ENCODE assay signal across 9 cellular contexts in the genomic region with DNA sequence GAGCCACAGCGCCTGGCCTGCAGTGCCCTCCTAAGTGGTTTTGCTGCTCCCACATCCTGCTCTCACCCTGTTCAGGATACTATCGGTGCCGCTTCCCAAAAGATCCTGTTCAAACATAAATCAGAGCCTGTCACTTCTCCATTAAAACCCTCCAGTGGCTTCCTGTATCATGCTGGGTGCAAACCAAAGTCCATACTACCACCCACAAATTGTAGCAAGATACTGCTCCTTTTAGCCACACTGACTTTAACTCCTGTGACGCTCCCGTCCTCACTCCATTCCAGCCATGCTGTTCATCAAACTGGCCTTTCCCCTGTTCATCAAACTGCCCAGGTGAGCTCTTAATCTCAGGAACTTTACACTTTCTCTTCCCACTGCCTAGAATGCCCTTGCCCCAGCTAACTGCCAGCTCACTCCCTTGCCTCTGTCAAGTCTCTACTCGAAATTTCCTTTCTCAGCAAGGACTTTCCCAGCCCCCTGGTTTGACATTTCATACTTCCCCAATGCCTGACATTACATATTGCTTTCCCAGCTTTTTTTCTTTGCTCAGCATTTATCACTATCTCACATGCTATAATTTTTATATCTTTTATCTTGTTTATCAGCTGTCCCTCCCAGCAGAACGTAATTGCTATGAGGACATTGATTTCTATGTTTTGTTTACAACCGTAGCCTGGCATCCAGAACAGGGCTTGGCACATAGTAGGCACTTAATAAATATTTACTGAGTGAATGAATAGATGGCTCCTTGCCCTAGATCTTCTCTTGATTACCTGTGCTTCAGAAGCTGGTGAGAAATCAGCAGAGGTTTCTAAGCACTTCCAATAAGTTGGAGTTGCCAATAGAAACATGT. TPM values are rescaled to one million over a fixed set of nuclear protein-coding genes. Genes with fewer than 3 reads are reported as not detected.
DNase-seq lines count a peak whose midpoint lies in the region; ATAC-seq, FAIRE-seq and TF ChIP-seq lines count a peak whose summit lies in the region.
"Had no signal": no experiment of that assay in that cellular context is flagged by ENCODE, and none has a peak within 500 bp of the region (broad histone marks: within the 10 kb centered on the region; RNA-seq: fewer than 3 reads in every experiment).

No MANE protein-coding gene starts in this region.

- H3K36me3 ChIP-seq in breast epithelium (no peaks in the 10 kb centered on the region), lower lobe of right lung (no peaks in the 10 kb centered on the region)

- H3K4me3 ChIP-seq in breast epithelium: no peak overlapping the region
- H3K4me3 ChIP-seq in lower lobe of right lung: no peak overlapping the region

- peak overlapping the region; percentile 29 to 45 for H3K27ac ChIP-seq in breast epithelium
- peak overlapping the region; percentile 77 for H3K27ac ChIP-seq in lower lobe of right lung

- TF ChIP-seq POLR2A in breast epithelium (IDR thresholded peaks at IDR 0.05): no peak

- no peaks in the 10 kb centered on the region for H3K27me3 ChIP-seq in breast epithelium
- no peaks in the 10 kb centered on the region for H3K27me3 ChIP-seq in lower lobe of right lung (ENCODE audit: low read depth)

- no peak for FAIRE-seq in urothelium cell line (lab: Jason Lieb, UNC)

- H3K4me1 ChIP-seq in breast epithelium (peaks cover 0 to 4% of the 10 kb centered on the region in 2 donors), lower lobe of right lung (peaks cover 47% of the 10 kb centered on the region)

- ATAC-seq in lower lobe of right lung: peak; percentile 62 to 65
- no peak for ATAC-seq in GM21825 (IDR thresholded peaks at IDR 0.05; ENCODE audit: unreplicated experiment)
- no peak for ATAC-seq in GM19023 (IDR thresholded peaks at IDR 0.05; ENCODE audit: unreplicated experiment)

- TF ChIP-seq CTCF in breast epithelium (IDR thresholded peaks at IDR 0.05): no peak
- no peak for TF ChIP-seq CTCF in lower lobe of right lung (IDR thresholded peaks at IDR 0.05)

- intact Hi-C loops in breast epithelium (cut with DNase I; ENCODE audit: low total_unique reads) (no loop called here), lower lobe of right lung (cut with DNase I) (no loop called here)

- DNase-seq in DMS79 treated with DMSO at 0.1 percent for 48 hours (lab: John Stamatoyannopoulos, UW): peak; percentile 12
- no peak for DNase-seq in DMS79 (lab: John Stamatoyannopoulos, UW)
- no peak for DNase-seq in breast epithelium (ENCODE audit: low spot score in 2 of 2)
- DNase-seq in lower lobe of right lung: no peak
- DNase-seq in urothelium cell line (ENCODE audit: low spot score): peak; percentile 51
- no peak for DNase-seq in C1 segment of cervical spinal cord (lab: John Stamatoyannopoulos, UW)
- DNase-seq: activated T-cell treated with anti-CD3 and anti-CD28 coated beads, Interleukin-2, amount 50 U/mL, for 48 hours had no signal

- H3K9me3 ChIP-seq in breast epithelium (no peaks in the 10 kb centered on the region), lower lobe of right lung (no peaks in the 10 kb centered on the region)

RNA-seq across cellular contexts. Expression of gene SMURF2, which starts 44.3 kb away (rescaled TPM):
- total RNA-seq in breast epithelium (10 to 100 TPM; 27.2 to 48.3 (median 28.6) TPM), lower lobe of right lung (39.6 TPM)

Comparison
In these comparisons a context has a peak if more than half of its experiments do, and no peak if none do; other contexts are left out.
1. DNase-seq: peak in DMS79 treated with DMSO at 0.1 percent for 48 hours (single experiment) and urothelium cell line (single experiment); none in DMS79 (single experiment), breast epithelium (0 of 2), lower lobe of right lung (single experiment) and C1 segment of cervical spinal cord (0 of 14).
2. ATAC-seq: peak in lower lobe of right lung (2 of 2); none in GM21825 (single experiment) and GM19023 (single experiment).